In genomic region chr6:161153725-161154124, GRCh38 we compare ENCODE assay signal across 33 cellular contexts.
"Had no signal": no experiment of that assay in that cellular context is flagged by ENCODE, and none has a peak within 500 bp of the region (broad histone marks: within the 10 kb centered on the region; RNA-seq: fewer than 3 reads in every experiment).

No MANE protein-coding gene starts in this region.

- H3K4me3 Mint-ChIP-seq: activated CD4-positive, alpha-beta T cell treated with anti-CD3 and anti-CD28 coated beads, Interleukin-2, amount 10 ng/mL, durations not matched to agents 24 days and 14 days; activated CD8-positive, alpha-beta T cell treated with anti-CD3 and anti-CD28 coated beads for 36 hours; activated naive CD4-positive, alpha-beta T cell treated with anti-CD3 and anti-CD28 coated beads, Interleukin-2, amount 10 ng/mL, durations not matched to agents 7 days and 5 days; activated naive CD8-positive, alpha-beta T cell; activated naive CD8-positive, alpha-beta T cell treated with anti-CD3 and anti-CD28 coated beads, Interleukin-2, amount 50 U/mL, for 24 hours; activated T-cell treated with anti-CD3 and anti-CD28 coated beads, Interleukin-2, amount 50 U/mL, for 4 hours; activated T-helper 1 cell treated with anti-CD3 and anti-CD28 coated beads, Interleukin-12 subunit alpha, Interleukin-12 subunit beta, Interleukin-2, Interleukin-4 antibody, amounts not matched to agents 30 ng/mL and 10 ng/mL and 1 ng/mL, durations not matched to agents 14 hours and 24 hours and 36 hours; T-helper 1 cell treated with Interleukin-12 subunit alpha and Interleukin-12 subunit beta and Interleukin-4 antibody, amounts not matched to agents 30 μg/mL and 1 μg/mL, for 36 hours; T-helper 2 cell treated with Interferon-gamma antibody and Interleukin-4, amounts not matched to agents 5 μg/mL and 100 μg/mL, for 36 hours had no signal

- H3K27me3 Mint-ChIP-seq: activated CD4-positive, alpha-beta T cell treated with anti-CD3 and anti-CD28 coated beads, Interleukin-2, amount 10 ng/mL, durations not matched to agents 24 days and 14 days; activated CD8-positive, alpha-beta T cell treated with anti-CD3 and anti-CD28 coated beads for 36 hours; activated naive CD4-positive, alpha-beta T cell treated with anti-CD3 and anti-CD28 coated beads, Interleukin-2, amount 10 ng/mL, durations not matched to agents 7 days and 5 days; activated naive CD8-positive, alpha-beta T cell; activated naive CD8-positive, alpha-beta T cell treated with anti-CD3 and anti-CD28 coated beads, Interleukin-2, amount 50 U/mL, for 24 hours had no signal

- H3K27ac ChIP-seq: ascending aorta, cardiac muscle cell, KMS-11, Peyer's patch, SJSA1 had no signal

- H3K4me1 Mint-ChIP-seq: activated CD4-positive, alpha-beta T cell treated with anti-CD3 and anti-CD28 coated beads, Interleukin-2, amount 10 ng/mL, durations not matched to agents 24 days and 14 days; activated naive CD4-positive, alpha-beta T cell treated with anti-CD3 and anti-CD28 coated beads, Interleukin-2, amount 10 ng/mL, durations not matched to agents 7 days and 5 days; activated naive CD8-positive, alpha-beta T cell treated with anti-CD3 and anti-CD28 coated beads, Interleukin-2, amount 50 U/mL, for 24 hours had no signal

- H3K4me3 ChIP-seq: ascending aorta, cardiac muscle cell, Peyer's patch, SJSA1 had no signal

- H3K36me3 ChIP-seq: cardiac muscle cell had no signal

- H3K9ac ChIP-seq: KMS-11, SK-N-SH had no signal

- H3K9me3 ChIP-seq: ascending aorta, Peyer's patch, SJSA1, SK-N-SH had no signal

- H3K4me1 ChIP-seq: ascending aorta, Peyer's patch, SJSA1 had no signal

- FAIRE-seq: TTC549 had no signal

- ATAC-seq: activated CD8-positive, alpha-beta T cell treated with anti-CD3 and anti-CD28 coated beads for 36 hours had no signal

- H3K4me2 ChIP-seq: KMS-11, SK-N-SH had no signal

- H3K27ac Mint-ChIP-seq: activated CD4-positive, alpha-beta T cell treated with anti-CD3 and anti-CD28 coated beads, Interleukin-2, amount 10 ng/mL, durations not matched to agents 24 days and 14 days; activated CD8-positive, alpha-beta T cell treated with anti-CD3 and anti-CD28 coated beads for 36 hours; activated naive CD4-positive, alpha-beta T cell treated with anti-CD3 and anti-CD28 coated beads, Interleukin-2, amount 10 ng/mL, durations not matched to agents 7 days and 5 days; activated naive CD8-positive, alpha-beta T cell; activated naive CD8-positive, alpha-beta T cell treated with anti-CD3 and anti-CD28 coated beads, Interleukin-2, amount 50 U/mL, for 24 hours; T-helper 1 cell treated with Interleukin-12 subunit alpha and Interleukin-12 subunit beta and Interleukin-4 antibody, amounts not matched to agents 30 μg/mL and 1 μg/mL, for 36 hours; T-helper 2 cell treated with Interferon-gamma antibody and Interleukin-4, amounts not matched to agents 5 μg/mL and 100 μg/mL, for 36 hours had no signal

- DNase-seq: activated CD4-positive, alpha-beta T cell treated with anti-CD3 and anti-CD28 coated beads, Interleukin-2, amount 10 ng/mL, durations not matched to agents 24 days and 14 days; activated CD4-positive, alpha-beta T cell treated with anti-CD3 and anti-CD28 coated beads, Interleukin-2, amount 50 U/mL, for 4 hours; activated CD8-positive, alpha-beta T cell treated with anti-CD3 and anti-CD28 coated beads for 36 hours; activated effector memory CD4-positive, alpha-beta T cell treated with Interleukin-2 at 50 U/mL for 16 hours; activated naive CD4-positive, alpha-beta T cell treated with anti-CD3 and anti-CD28 coated beads, Interleukin-2, amount 10 ng/mL, durations not matched to agents 7 days and 5 days; activated naive CD8-positive, alpha-beta T cell treated with anti-CD3 and anti-CD28 coated beads, Interleukin-2, amount 50 U/mL, for 24 hours; activated T-cell treated with anti-CD3 and anti-CD28 coated beads for 4 hours; activated T-cell treated with anti-CD3 and anti-CD28 coated beads, Interleukin-2, amount 50 U/mL, for 4 hours; amniotic stem cell; MM.1S; MV-4-11; NCI-H1092; NCI-H1436 treated with DMSO at 0.1 percent for 48 hours; NCI-H1694 treated with DMSO at 0.1 percent for 48 hours; NCI-H2029; NCI-H510A; NCI-H526; NCI-H748 treated with DMSO at 0.1 percent for 48 hours; NK-92 treated with Interleukin-12 subunit alpha and Interleukin-12 subunit beta, amount 100 ng/mL, for 24 hours; PC-3; Peyer's patch; RPMI8226; SHP77 treated with DMSO at 0.1 percent for 48 hours; SK-N-SH had no signal

- H3K27me3 ChIP-seq: ascending aorta, cardiac muscle cell, Peyer's patch, SJSA1 had no signal
